Comparison of ENCODE assay signal across 8 cellular contexts in genomic region chr1:21174638-21175323, GRCh38. TPM values are rescaled to one million over a fixed set of nuclear protein-coding genes. Genes with fewer than 3 reads are reported as not detected.
DNase-seq lines count a peak whose midpoint lies in the region; ATAC-seq and TF ChIP-seq lines count a peak whose summit lies in the region.

No MANE protein-coding gene starts in this region.

- intact Hi-C loops in left cardiac atrium (cut with DNase I) (no loop called here), left lung (cut with DNase I) (no loop called here), tibial artery (cut with DNase I; ENCODE audit: low total_unique reads) (no loop called here)

- H3K4me3 ChIP-seq in right atrium auricular region (peak overlapping the region; percentile 90 to 94), left lung (peak overlapping the region; percentile 75 to 82), tibial artery (peak overlapping the region; percentile 74 to 89)

- H3K27ac ChIP-seq in right atrium auricular region: peak overlapping the region; percentile 89 to 90
- H3K27ac ChIP-seq in left lung: peak overlapping the region; percentile 88 to 99
- peak overlapping the region; percentile 87 to 92 for H3K27ac ChIP-seq in tibial artery

- H3K9me3 ChIP-seq in right atrium auricular region (no peaks in the 10 kb centered on the region), left lung (no peaks in the 10 kb centered on the region), tibial artery (no peaks in the 10 kb centered on the region)

- H3K4me1 ChIP-seq in right atrium auricular region (peaks cover 0 to 44% of the 10 kb centered on the region in 2 donors), left lung (peaks cover 4 to 30% of the 10 kb centered on the region in 2 donors), tibial artery (peaks cover 0 to 34% (median 13%) of the 10 kb centered on the region in 4 donors)

- no peak for ATAC-seq in left cardiac atrium
- no peak for ATAC-seq in left lung
- no peak for ATAC-seq in HG03095 (IDR thresholded peaks at IDR 0.05; ENCODE audit: unreplicated experiment)
- ATAC-seq in HG03097 (IDR thresholded peaks at IDR 0.05; ENCODE audit: low FRiP score, unreplicated experiment): no peak

- H3K27me3 ChIP-seq in right atrium auricular region: no peaks in the 10 kb centered on the region
- no peaks in the 10 kb centered on the region for H3K27me3 ChIP-seq in left lung
- no peaks in the 10 kb centered on the region for H3K27me3 ChIP-seq in tibial artery

- no peaks in the 10 kb centered on the region for H3K36me3 ChIP-seq in right atrium auricular region
- H3K36me3 ChIP-seq in left lung: peaks cover 0 to 6% of the 10 kb centered on the region in 2 donors
- H3K36me3 ChIP-seq in tibial artery: no peaks in the 10 kb centered on the region

- DNase-seq in right atrium auricular region (ENCODE audit: low spot score): no peak
- no peak for DNase-seq in left cardiac atrium
- DNase-seq in astrocyte of the hippocampus (ENCODE audit: low read depth, low spot score): peak; percentile 69
- DNase-seq in left lung: no peak
- DNase-seq in tibial artery: no peak
- DNase-seq in A172 (ENCODE audit: low spot score): no peak

- TF ChIP-seq CTCF in right atrium auricular region (IDR thresholded peaks at IDR 0.05) (no peak), left lung (IDR thresholded peaks at IDR 0.05) (no peak), tibial artery (IDR thresholded peaks at IDR 0.05) (no peak)

RNA-seq across cellular contexts. Expression of gene EIF4G3, which starts 1.9 kb away (rescaled TPM):
- total RNA-seq in right atrium auricular region: 10 to 100 TPM; 33.4 to 38.5 TPM
- 10 to 100 TPM; 38.2 to 48.2 TPM for total RNA-seq in left cardiac atrium
- 10 to 100 TPM; 54.6 to 56.8 TPM for total RNA-seq in left lung
- total RNA-seq in A172 (2014; rRNA removed; shearing (Covaris generic)): 16.5 and 23.2 TPM in 2 replicates
